16 cellular contexts compared by ENCODE assay signal in genomic region chr7:150850273-150850672, GRCh38. TPM values are rescaled to one million over a fixed set of nuclear protein-coding genes. Genes with fewer than 3 reads are reported as not detected.
A peak's percentile ranks its signal among the peaks of the same experiment; 100 is the strongest.
DNase-seq lines count a peak whose midpoint lies in the region; ATAC-seq and TF ChIP-seq lines count a peak whose summit lies in the region.
"Had no signal": no experiment of that assay in that cellular context is flagged by ENCODE, and none has a peak within 500 bp of the region (broad histone marks: within the 10 kb centered on the region; RNA-seq: fewer than 3 reads in every experiment).

No MANE protein-coding gene starts in this region.

- no peak overlapping the region for H3K4me3 Mint-ChIP-seq in activated CD8-positive, alpha-beta memory T cell treated with anti-CD3 and anti-CD28 coated beads, Interleukin-2, amount 10 ng/mL, durations not matched to agents 7 days and 5 days
- H3K4me3 Mint-ChIP-seq in stimulated activated naive CD8-positive, alpha-beta T cell treated with anti-CD3 and anti-CD28 coated beads, Interleukin-15, amount 100 ng/mL, for 72 hours: no peak overlapping the region
- no peak overlapping the region for H3K4me3 Mint-ChIP-seq in type B pancreatic cell
- H3K4me3 Mint-ChIP-seq: CD4-positive, alpha-beta memory T cell; HFFc6 had no signal

- peak; percentile 18 for DNase-seq in activated CD8-positive, alpha-beta memory T cell treated with anti-CD3 and anti-CD28 coated beads, Interleukin-2, amount 10 ng/mL, durations not matched to agents 7 days and 5 days
- DNase-seq in activated CD8-positive, alpha-beta memory T cell treated with anti-CD3 and anti-CD28 coated beads, Interleukin-2, amount 50 U/mL, for 4 hours: no peak
- no peak for DNase-seq in stimulated activated naive CD8-positive, alpha-beta T cell treated with anti-CD3 and anti-CD28 coated beads, Interleukin-15, Interleukin-2, amounts not matched to agents 100 U/mL and 50 U/mL, for 24 hours
- no peak for DNase-seq in stimulated activated naive CD8-positive, alpha-beta T cell treated with anti-CD3 and anti-CD28 coated beads, Interleukin-15, amount 100 ng/mL, for 72 hours
- DNase-seq in fibroblast of mammary gland (ENCODE audit: low read depth) (peak; percentile 26), type B pancreatic cell (ENCODE audit: extremely low spot score, unreplicated experiment) (peak; percentile 29), SKM-1 (lab: John Stamatoyannopoulos, UW; ENCODE audit: unreplicated experiment) (no peak), NCI-H1417 treated with DMSO at 0.1 percent for 48 hours (lab: John Stamatoyannopoulos, UW) (no peak)
- DNase-seq: BE2C; CD4-positive, alpha-beta memory T cell; DND-41; GDM1; HCEC 1CT; HFFc6 had no signal

- H3K4me3 ChIP-seq in fibroblast of mammary gland (ENCODE audit: control insufficient read depth, low read depth, low read length): no peak overlapping the region

- no peaks in the 10 kb centered on the region for H3K9me3 Mint-ChIP-seq in activated CD8-positive, alpha-beta memory T cell treated with anti-CD3 and anti-CD28 coated beads, Interleukin-2, amount 10 ng/mL, durations not matched to agents 7 days and 5 days (ENCODE audit: low read depth)
- H3K9me3 Mint-ChIP-seq in stimulated activated naive CD8-positive, alpha-beta T cell treated with anti-CD3 and anti-CD28 coated beads, Interleukin-15, amount 100 ng/mL, for 72 hours: no peaks in the 10 kb centered on the region
- H3K9me3 Mint-ChIP-seq in type B pancreatic cell: no peaks in the 10 kb centered on the region
- H3K9me3 Mint-ChIP-seq: CD4-positive, alpha-beta memory T cell; HFFc6 had no signal

- no peak overlapping the region for H3K27ac Mint-ChIP-seq in activated CD8-positive, alpha-beta memory T cell treated with anti-CD3 and anti-CD28 coated beads, Interleukin-2, amount 10 ng/mL, durations not matched to agents 7 days and 5 days
- no peak overlapping the region for H3K27ac Mint-ChIP-seq in stimulated activated naive CD8-positive, alpha-beta T cell treated with anti-CD3 and anti-CD28 coated beads, Interleukin-15, amount 100 ng/mL, for 72 hours
- H3K27ac Mint-ChIP-seq in type B pancreatic cell: no peak overlapping the region
- H3K27ac Mint-ChIP-seq: HFFc6 had no signal

- peaks cover 6% of the 10 kb centered on the region for H3K4me1 Mint-ChIP-seq in activated CD8-positive, alpha-beta memory T cell treated with anti-CD3 and anti-CD28 coated beads, Interleukin-2, amount 10 ng/mL, durations not matched to agents 7 days and 5 days
- peaks cover 7% of the 10 kb centered on the region for H3K4me1 Mint-ChIP-seq in stimulated activated naive CD8-positive, alpha-beta T cell treated with anti-CD3 and anti-CD28 coated beads, Interleukin-15, amount 100 ng/mL, for 72 hours
- H3K4me1 Mint-ChIP-seq in type B pancreatic cell (ENCODE audit: unreplicated experiment): no peaks in the 10 kb centered on the region

- H3K36me3 Mint-ChIP-seq in activated CD8-positive, alpha-beta memory T cell treated with anti-CD3 and anti-CD28 coated beads, Interleukin-2, amount 10 ng/mL, durations not matched to agents 7 days and 5 days: no peaks in the 10 kb centered on the region
- H3K36me3 Mint-ChIP-seq in type B pancreatic cell: no peaks in the 10 kb centered on the region
- H3K36me3 Mint-ChIP-seq: CD4-positive, alpha-beta memory T cell had no signal

- CTCF ChIA-PET in activated CD8-positive, alpha-beta memory T cell treated with anti-CD3 and anti-CD28 coated beads, Interleukin-2, amount 10 ng/mL, durations not matched to agents 7 days and 5 days (lab: Charles Lee): no interaction called here

- ATAC-seq in activated CD8-positive, alpha-beta memory T cell treated with anti-CD3 and anti-CD28 coated beads, Interleukin-2, amount 10 ng/mL, durations not matched to agents 7 days and 5 days: no peak
- ATAC-seq in stimulated activated naive CD8-positive, alpha-beta T cell treated with anti-CD3 and anti-CD28 coated beads, Interleukin-15, Interleukin-2, amounts not matched to agents 100 U/mL and 50 U/mL, for 24 hours: peak; percentile 54
- no peak for ATAC-seq in stimulated activated naive CD8-positive, alpha-beta T cell treated with anti-CD3 and anti-CD28 coated beads, Interleukin-15, amount 100 ng/mL, for 72 hours

- peaks cover 34% of the 10 kb centered on the region for H3K27me3 Mint-ChIP-seq in activated CD8-positive, alpha-beta memory T cell treated with anti-CD3 and anti-CD28 coated beads, Interleukin-2, amount 10 ng/mL, durations not matched to agents 7 days and 5 days
- peaks cover 48% of the 10 kb centered on the region for H3K27me3 Mint-ChIP-seq in stimulated activated naive CD8-positive, alpha-beta T cell treated with anti-CD3 and anti-CD28 coated beads, Interleukin-15, amount 100 ng/mL, for 72 hours
- H3K27me3 Mint-ChIP-seq in type B pancreatic cell: peaks cover 13% of the 10 kb centered on the region

- no peak for TF ChIP-seq CTCF in fibroblast of mammary gland (conservative IDR thresholded peaks at IDR 0.05; ENCODE audit: control insufficient read depth, insufficient read depth, low read depth, low read length)
- TF ChIP-seq CTCF in type B pancreatic cell (conservative IDR thresholded peaks at IDR 0.05): no peak

RNA-seq across cellular contexts. Expression of gene AOC1, which starts 2.0 kb away (rescaled TPM):
- total RNA-seq in activated CD8-positive, alpha-beta memory T cell treated with anti-CD3 and anti-CD28 coated beads, Interleukin-2, amount 10 ng/mL, durations not matched to agents 7 days and 5 days: not detected
- 21.4 and 26.2 TPM in 2 replicates for total RNA-seq in type B pancreatic cell (ENCODE audit: low replicate concordance)
- total RNA-seq: A172; CD4-positive, alpha-beta memory T cell; HFFc6 had no signal

RNA-seq across cellular contexts. Expression of gene TMEM176A, which starts 49.7 kb away (rescaled TPM):
- total RNA-seq in activated CD8-positive, alpha-beta memory T cell treated with anti-CD3 and anti-CD28 coated beads, Interleukin-2, amount 10 ng/mL, durations not matched to agents 7 days and 5 days: not detected
- total RNA-seq in type B pancreatic cell (ENCODE audit: low replicate concordance): 90.1 and 106 TPM in 2 replicates
- total RNA-seq: A172, H4, HFFc6 had no signal

RNA-seq across cellular contexts. Expression of gene TMEM176B, which starts 50.1 kb away (rescaled TPM):
- total RNA-seq in activated CD8-positive, alpha-beta memory T cell treated with anti-CD3 and anti-CD28 coated beads, Interleukin-2, amount 10 ng/mL, durations not matched to agents 7 days and 5 days: not detected
- total RNA-seq in type B pancreatic cell (ENCODE audit: low replicate concordance): 72.9 and 98.5 TPM in 2 replicates
- total RNA-seq: A172, HFFc6 had no signal

Comparison
In these comparisons a context has a peak if more than half of its experiments do, and no peak if none do; other contexts are left out.
1. DNase-seq: peak in activated CD8-positive, alpha-beta memory T cell treated with anti-CD3 and anti-CD28 coated beads, Interleukin-2, amount 10 ng/mL, durations not matched to agents 7 days and 5 days (single experiment), fibroblast of mammary gland (single experiment) and type B pancreatic cell (single experiment); none in activated CD8-positive, alpha-beta memory T cell treated with anti-CD3 and anti-CD28 coated beads, Interleukin-2, amount 50 U/mL, for 4 hours (single experiment), stimulated activated naive CD8-positive, alpha-beta T cell treated with anti-CD3 and anti-CD28 coated beads, Interleukin-15, Interleukin-2, amounts not matched to agents 100 U/mL and 50 U/mL, for 24 hours (single experiment), stimulated activated naive CD8-positive, alpha-beta T cell treated with anti-CD3 and anti-CD28 coated beads, Interleukin-15, amount 100 ng/mL, for 72 hours (0 of 2), SKM-1 (single experiment) and NCI-H1417 treated with DMSO at 0.1 percent for 48 hours (single experiment).
2. RNA of gene AOC1, which starts 2.0 kb away (total RNA-seq): 21.4 to 26.2 TPM in type B pancreatic cell; not detected in activated CD8-positive, alpha-beta memory T cell treated with anti-CD3 and anti-CD28 coated beads, Interleukin-2, amount 10 ng/mL, durations not matched to agents 7 days and 5 days; every median in the first group is over 10 times any median in the second.
3. RNA of gene TMEM176A, which starts 49.7 kb away (total RNA-seq): 90.1 to 106 TPM in type B pancreatic cell; not detected in activated CD8-positive, alpha-beta memory T cell treated with anti-CD3 and anti-CD28 coated beads, Interleukin-2, amount 10 ng/mL, durations not matched to agents 7 days and 5 days; every median in the first group is over 10 times any median in the second.
4. RNA of gene TMEM176B, which starts 50.1 kb away (total RNA-seq): 72.9 to 98.5 TPM in type B pancreatic cell; not detected in activated CD8-positive, alpha-beta memory T cell treated with anti-CD3 and anti-CD28 coated beads, Interleukin-2, amount 10 ng/mL, durations not matched to agents 7 days and 5 days; every median in the first group is over 10 times any median in the second.